In the genomic region with DNA sequence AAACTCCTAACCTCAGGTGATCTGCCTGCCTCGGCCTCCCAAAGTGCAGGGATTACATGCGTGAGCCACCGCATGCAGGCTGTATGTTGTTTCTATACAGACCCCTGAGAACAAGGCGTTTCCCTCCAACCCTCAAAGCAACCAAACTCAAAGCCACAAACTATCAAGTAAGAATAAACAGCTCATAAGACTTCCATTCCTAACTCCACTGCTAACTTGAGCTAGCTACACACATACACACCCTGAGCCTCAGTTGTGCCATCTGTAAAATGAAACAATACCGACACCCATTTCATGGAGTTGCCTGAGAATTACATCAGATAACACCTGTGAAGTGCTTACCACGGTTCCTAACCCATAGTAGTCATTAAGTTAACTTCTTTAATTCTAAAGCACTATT, we compare ENCODE assay signal across 9 cellular contexts.
DNase-seq lines count a peak whose midpoint lies in the region; ATAC-seq and TF ChIP-seq lines count a peak whose summit lies in the region.
"Had no signal": no experiment of that assay in that cellular context is flagged by ENCODE, and none has a peak within 500 bp of the region (broad histone marks: within the 10 kb centered on the region; RNA-seq: fewer than 3 reads in every experiment).

No MANE protein-coding gene starts in this region.

- H3K9me3 Mint-ChIP-seq in effector memory CD8-positive, alpha-beta T cell = no peaks in the 10 kb centered on the region
- no peaks in the 10 kb centered on the region for H3K9me3 Mint-ChIP-seq in chondrocyte (ENCODE audit: low read depth)

- no peaks in the 10 kb centered on the region for H3K9me2 ChIP-seq in OCI-LY7 (ENCODE audit: insufficient read depth, low read length)

- POLR2A ChIA-PET in OCI-LY7 (lab: Charles Lee) = interaction anchor here (0.6 to 7.2 kb wide), 7 partner anchors 9 to 85 kb away, joined by 3 to 91 read pairs (median 5); no protein-coding TSS in a partner anchor

- H3K4me1 Mint-ChIP-seq in effector memory CD8-positive, alpha-beta T cell (ENCODE audit: low read depth in 2 of 2) = peaks cover 67 to 77% of the 10 kb centered on the region in 2 donors
- H3K4me1 Mint-ChIP-seq in chondrocyte (ENCODE audit: low read depth) = peaks cover 17% of the 10 kb centered on the region

- WGBS in prostate gland = 89% methylated on average over 6 of the region's 6 CpGs

- H4K20me1 ChIP-seq in OCI-LY7 (ENCODE audit: insufficient read depth, low read length) = no peaks in the 10 kb centered on the region

- H3K27ac ChIP-seq in OCI-LY7 (ENCODE audit: low read depth, low read length, poor library complexity, severe bottlenecking) (peak overlapping the region; percentile 98), prostate gland (peak overlapping the region; percentile 66 to 83)

- intact Hi-C loops in OCI-LY7 (cut with micrococcal nuclease; ENCODE audit: unreplicated experiment) (loop anchor here (10.0 kb wide), 2 partner anchors 470 to 1460 kb away; a partner anchor contains a TSS), prostate gland (cut with DNase I) (no loop called here)

- H3K4me3 Mint-ChIP-seq in effector memory CD8-positive, alpha-beta T cell = peak overlapping the region; percentile 42 to 51
- H3K4me3 Mint-ChIP-seq in chondrocyte (ENCODE audit: unreplicated experiment) = no peak overlapping the region

- H3K27ac Mint-ChIP-seq in effector memory CD8-positive, alpha-beta T cell = peak overlapping the region; percentile 73 to 83
- H3K27ac Mint-ChIP-seq in chondrocyte (ENCODE audit: unreplicated experiment) = no peak overlapping the region

- TF ChIP-seq CTCF in OCI-LY7 (conservative IDR thresholded peaks at IDR 0.05; ENCODE audit: low read length) = no peak
- TF ChIP-seq CTCF in prostate gland (IDR thresholded peaks at IDR 0.05) = no peak
- no peak for TF ChIP-seq CTCF in chondrocyte (IDR thresholded peaks at IDR 0.05)

- H3K27me3 Mint-ChIP-seq in effector memory CD8-positive, alpha-beta T cell = no peaks in the 10 kb centered on the region
- H3K27me3 Mint-ChIP-seq in chondrocyte (ENCODE audit: low read depth) = no peaks in the 10 kb centered on the region

- no peaks in the 10 kb centered on the region for H3K9me3 ChIP-seq in OCI-LY7 (ENCODE audit: low read length)
- no peaks in the 10 kb centered on the region for H3K9me3 ChIP-seq in prostate gland

- BruUV-seq in OCI-LY7 (replicated peaks; lab: Mats Ljungman, UMichigan) = no TSS peak

- no peaks in the 10 kb centered on the region for H3K27me3 ChIP-seq in prostate gland (replicated peaks; ENCODE audit: insufficient read depth)

- peak overlapping the region; percentile 43 for H3K4me3 ChIP-seq in OCI-LY7 (ENCODE audit: low read depth, low read length, poor library complexity, severe bottlenecking)
- H3K4me3 ChIP-seq in prostate gland = no peak overlapping the region

- no peak for ATAC-seq in effector memory CD8-positive, alpha-beta T cell (replicated peaks)
- no peak for ATAC-seq in HG02610 (IDR thresholded peaks at IDR 0.05; ENCODE audit: unreplicated experiment)
- ATAC-seq in GM21737 (IDR thresholded peaks at IDR 0.05; ENCODE audit: unreplicated experiment) = no peak

- DNase-seq in ELF-1 (ENCODE audit: low read depth, low spot score) (peak; percentile 26), OCI-LY7 (ENCODE audit: low spot score) (peak; percentile 64), prostate gland (ENCODE audit: low spot score) (no peak), chondrocyte (ENCODE audit: low spot score) (no peak), ecto neural progenitor cell (ENCODE audit: low spot score) (no peak)
- no peak for DNase-seq in effector memory CD8-positive, alpha-beta T cell
- DNase-seq: anterior cingulate cortex had no signal

- H3K4me2 ChIP-seq in OCI-LY7 (ENCODE audit: low read length) = peak overlapping the region; percentile 71

- CTCF ChIA-PET in OCI-LY7 (lab: Charles Lee; ENCODE audit: unreplicated experiment) = no interaction called here

- H3K36me3 Mint-ChIP-seq in effector memory CD8-positive, alpha-beta T cell (ENCODE audit: insufficient read depth) = peaks cover 12% of the 10 kb centered on the region
- H3K36me3 Mint-ChIP-seq in chondrocyte (ENCODE audit: low read depth) = no peaks in the 10 kb centered on the region

- peaks cover 69% of the 10 kb centered on the region for H3K79me2 ChIP-seq in OCI-LY7 (ENCODE audit: insufficient read depth, low read depth, low read length)

- TF ChIP-seq POLR2A in prostate gland (IDR thresholded peaks at IDR 0.05) = no peak

- H3K4me1 ChIP-seq in OCI-LY7 (ENCODE audit: insufficient read depth, low read length, poor library complexity, severe bottlenecking) (peaks cover 99% of the 10 kb centered on the region), prostate gland (replicated peaks) (peaks cover 43% of the 10 kb centered on the region)

- peaks cover 11% of the 10 kb centered on the region; the same call in 1 of the 2 replicates for H3K36me3 ChIP-seq in OCI-LY7 (ENCODE audit: insufficient read depth, low read length)
- H3K36me3 ChIP-seq in prostate gland = no peaks in the 10 kb centered on the region

- no peak overlapping the region for H2AFZ ChIP-seq in OCI-LY7 (ENCODE audit: low read length)

Comparison
In these comparisons a context has a peak if more than half of its experiments do, and no peak if none do; other contexts are left out.
1. DNase-seq: peak in ELF-1 (single experiment) and OCI-LY7 (single experiment); none in effector memory CD8-positive, alpha-beta T cell (0 of 3), prostate gland (single experiment), chondrocyte (single experiment) and ecto neural progenitor cell (single experiment).